Comparison of ENCODE assay signal across 27 cellular contexts in the genomic region with DNA sequence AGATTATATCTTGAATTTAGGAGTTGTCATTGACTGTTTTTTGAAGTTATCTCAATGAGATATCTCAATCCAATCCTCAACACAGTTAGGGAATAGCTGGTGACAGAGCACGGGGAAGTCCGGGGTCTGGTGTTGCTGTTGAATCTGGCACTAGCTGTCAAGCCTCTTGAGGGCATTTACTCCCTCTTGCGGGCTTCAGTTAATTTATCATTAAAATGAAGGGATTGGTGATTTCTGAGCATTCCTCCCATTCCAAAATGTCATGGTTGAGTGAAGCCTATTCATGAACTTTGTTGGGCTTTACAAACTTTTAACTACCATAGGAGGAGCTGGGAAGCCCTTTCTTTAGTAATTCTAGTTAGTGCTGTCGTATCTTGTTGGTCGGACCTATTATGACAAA. TPM values are rescaled to one million over a fixed set of nuclear protein-coding genes. Genes with fewer than 3 reads are reported as not detected.
DNase-seq lines count a peak whose midpoint lies in the region; ATAC-seq, FAIRE-seq and TF ChIP-seq lines count a peak whose summit lies in the region.
"Had no signal": no experiment of that assay in that cellular context is flagged by ENCODE, and none has a peak within 500 bp of the region (broad histone marks: within the 10 kb centered on the region; RNA-seq: fewer than 3 reads in every experiment).

No MANE protein-coding gene starts in this region.

- intact Hi-C loops in natural killer cell (cut with micrococcal nuclease) (loop anchor here (5.0 kb wide), 1 partner anchor 33 kb away; no protein-coding TSS in a partner anchor), GM12878 (cut with micrococcal nuclease; ENCODE audit: unreplicated experiment) (no loop called here)

- CTCF ChIA-PET in GM12878 (lab: Yijun Ruan, JAX), result interaction anchor here (1.6 to 4.4 kb wide), 3 partner anchors 9 to 52 kb away, joined by 4 to 26 read pairs (median 12); no protein-coding TSS in a partner anchor

- no peak for TF ChIP-seq RAD21 in GM12878 (IDR thresholded peaks at IDR 0.05; ENCODE audit: insufficient read depth, low read depth, low read length)

- no peaks in the 10 kb centered on the region; the same call in 2 of the 3 replicates for H3K9me3 ChIP-seq in GM12878 (replicated peaks; ENCODE audit: control insufficient read depth, insufficient read depth, low read length)

- H3K27me3 ChIP-seq in GM12878 (replicated peaks in 1 of 2; ENCODE audit: control insufficient read depth in 2 of 2, insufficient read depth in 2 of 2, low read length in 1 of 2), result no peaks in the 10 kb centered on the region

- TF ChIP-seq CTCF in natural killer cell (IDR thresholded peaks at IDR 0.05) (no peak), GM12878 (IDR thresholded peaks at IDR 0.05 in 2 of 3, conservative IDR thresholded peaks at IDR 0.05 in 1 of 3; ENCODE audit: control insufficient read depth in 2 of 3, extremely low read depth in 1 of 3, insufficient read depth in 1 of 3, low read depth in 3 of 3, low read length in 3 of 3) (no peak), mesothelial cell of epicardium (IDR thresholded peaks at IDR 0.05; ENCODE audit: unreplicated experiment) (no peak)

- TF ChIP-seq EP300 in GM12878 (IDR thresholded peaks at IDR 0.05; ENCODE audit: borderline replicate concordance in 1 of 2, control insufficient read depth in 1 of 2, low read depth in 2 of 2, low read length in 2 of 2), result no peak

- no peaks in the 10 kb centered on the region for H3K36me3 Mint-ChIP-seq in natural killer cell
- peaks cover 7% of the 10 kb centered on the region for H3K36me3 Mint-ChIP-seq in natural killer cell treated with Interleukin-12 subunit alpha and Interleukin-12 subunit beta and Interleukin-15 and Interleukin-18, amount 100 ng/mL, for 72 hours
- H3K36me3 Mint-ChIP-seq in mesothelial cell of epicardium, result peaks cover 16% of the 10 kb centered on the region

- H3K4me3 ChIP-seq in GM12878, result no peak overlapping the region
- H3K4me3 ChIP-seq: PC-9, SK-N-MC had no signal

- no peaks in the 10 kb centered on the region for H4K20me1 ChIP-seq in GM12878 (ENCODE audit: control insufficient read depth, insufficient read depth)

- H3K4me2 ChIP-seq in GM12878 (ENCODE audit: control insufficient read depth, insufficient read depth), result no peak overlapping the region
- H3K4me2 ChIP-seq: PC-9 had no signal

- no peak for TF ChIP-seq POLR2A in GM12878 (IDR thresholded peaks at IDR 0.05; ENCODE audit: low read depth, low read length)

- no peak overlapping the region for H3K27ac ChIP-seq in GM12878 (ENCODE audit: control insufficient read depth, insufficient read depth)
- H3K27ac ChIP-seq: C4-2B, HL-60, PC-9, RWPE1, SK-N-MC had no signal

- H3K27me3 Mint-ChIP-seq in natural killer cell (ENCODE audit: low read depth in 2 of 2) (no peaks in the 10 kb centered on the region), mesothelial cell of epicardium (ENCODE audit: low read depth) (no peaks in the 10 kb centered on the region)
- H3K27me3 Mint-ChIP-seq in natural killer cell treated with Interleukin-12 subunit alpha and Interleukin-12 subunit beta and Interleukin-15 and Interleukin-18, amount 100 ng/mL, for 72 hours, result no peaks in the 10 kb centered on the region

- RAD21 ChIA-PET in GM12878 (lab: Charles Lee; ENCODE audit: unreplicated experiment), result interaction anchor here (2.8 kb wide), 1 partner anchor 13 kb away, joined by 9 read pairs; no protein-coding TSS in a partner anchor

- H2AFZ ChIP-seq in GM12878 (ENCODE audit: control insufficient read depth, low read depth, low read length), result no peak overlapping the region
- H2AFZ ChIP-seq: PC-9 had no signal

- TSS peak; percentile 30 for BruUV-seq in GM12878 (replicated peaks; lab: Mats Ljungman, UMichigan)

- peaks cover 38 to 51% of the 10 kb centered on the region in 2 donors for H3K4me1 Mint-ChIP-seq in natural killer cell
- peaks cover 32 to 43% of the 10 kb centered on the region in 2 donors for H3K4me1 Mint-ChIP-seq in natural killer cell treated with Interleukin-12 subunit alpha and Interleukin-12 subunit beta and Interleukin-15 and Interleukin-18, amount 100 ng/mL, for 72 hours (ENCODE audit: low read depth in 2 of 2)
- peaks cover 37% of the 10 kb centered on the region for H3K4me1 Mint-ChIP-seq in mesothelial cell of epicardium

- H3K4me3 Mint-ChIP-seq in natural killer cell (no peak overlapping the region), mesothelial cell of epicardium (no peak overlapping the region)
- no peak overlapping the region for H3K4me3 Mint-ChIP-seq in natural killer cell treated with Interleukin-12 subunit alpha and Interleukin-12 subunit beta and Interleukin-15 and Interleukin-18, amount 100 ng/mL, for 72 hours
- H3K4me3 Mint-ChIP-seq: HFFc6 had no signal

- H3K27ac Mint-ChIP-seq in natural killer cell (peak overlapping the region; percentile 30 to 48), mesothelial cell of epicardium (peak overlapping the region; percentile 81)
- no peak overlapping the region for H3K27ac Mint-ChIP-seq in natural killer cell treated with Interleukin-12 subunit alpha and Interleukin-12 subunit beta and Interleukin-15 and Interleukin-18, amount 100 ng/mL, for 72 hours
- H3K27ac Mint-ChIP-seq: HFFc6 had no signal

- H3K9me3 Mint-ChIP-seq in natural killer cell (no peaks in the 10 kb centered on the region), mesothelial cell of epicardium (peaks cover 3% of the 10 kb centered on the region)
- no peaks in the 10 kb centered on the region for H3K9me3 Mint-ChIP-seq in natural killer cell treated with Interleukin-12 subunit alpha and Interleukin-12 subunit beta and Interleukin-15 and Interleukin-18, amount 100 ng/mL, for 72 hours
- H3K9me3 Mint-ChIP-seq: HFFc6 had no signal

- WGBS in GM12878 (ENCODE audit: insufficient coverage, insufficient replicate concordance, low lambda C conversion rate, missing lambda C conversion rate), result 96% methylated on average over 5 of the region's 5 CpGs

- no peak overlapping the region for H3K9ac ChIP-seq in GM12878 (ENCODE audit: control insufficient read depth, insufficient read depth, low read length)

- peaks cover 2 to 12% of the 10 kb centered on the region in 2 experiments for H3K36me3 ChIP-seq in GM12878 (ENCODE audit: control insufficient read depth in 2 of 2, insufficient read depth in 2 of 2, low read length in 1 of 2)

- POLR2A ChIA-PET in GM12878 (lab: Charles Lee), result no interaction called here

- SMC1A ChIA-PET in GM12878 (lab: Charles Lee; ENCODE audit: uncharacterized antibody, unreplicated experiment), result interaction anchor here (1.3 to 2.7 kb wide), 4 partner anchors 9 to 52 kb away, joined by 3 to 7 read pairs (median 6); no protein-coding TSS in a partner anchor

- H3K79me2 ChIP-seq in GM12878 (ENCODE audit: control insufficient read depth, insufficient read depth, low read length), result peaks cover 67% of the 10 kb centered on the region

- FAIRE-seq in GM12878 (lab: Jason Lieb, UNC), result no peak
- FAIRE-seq: GM12891, H54 had no signal

- DNase-seq in natural killer cell (no peak), GM12878 (ENCODE audit: low read depth, low spot score) (no peak), mesothelial cell of epicardium (ENCODE audit: low spot score in 2 of 2, unreplicated experiment in 2 of 2) (no peak), T-helper 9 cell (no peak), AG20443 (ENCODE audit: low spot score) (no peak)
- no peak for DNase-seq in natural killer cell treated with Interleukin-12 subunit alpha and Interleukin-12 subunit beta and Interleukin-15 and Interleukin-18, amount 100 ng/mL, for 72 hours (ENCODE audit: low spot score)
- DNase-seq: 8988T, DMS 273 treated with DMSO at 0.1 percent for 48 hours, DMS79 treated with DMSO at 0.1 percent for 48 hours, HFFc6, KG1, NCI-H1092, NCI-H1436, NCI-H187 treated with DMSO at 0.1 percent for 48 hours, NCI-H2107, NCI-H510A, NCI-H748 treated with DMSO at 0.1 percent for 48 hours, PC-9, SHP77 treated with DMSO at 0.1 percent for 48 hours, SW 1271 had no signal

- H3K4me1 ChIP-seq in GM12878 (ENCODE audit: control insufficient read depth, insufficient read depth, low read length), result peaks cover 7% of the 10 kb centered on the region; the same call in 1 of the 2 replicates

- ATAC-seq in natural killer cell (no peak), GM12878 (no peak), HG02840 (IDR thresholded peaks at IDR 0.05; ENCODE audit: low FRiP score, unreplicated experiment) (no peak)
- ATAC-seq in natural killer cell treated with Interleukin-12 subunit alpha and Interleukin-12 subunit beta and Interleukin-15 and Interleukin-18, amount 100 ng/mL, for 72 hours, result no peak

- in situ Hi-C loops in GM12878 (cut with MboI), result no loop called here

TF ChIP-seq in GM12878, 131 proteins besides CTCF, POLR2A, EP300 and RAD21 (continues in another document):
- TF ChIP-seq, protein P1, sequence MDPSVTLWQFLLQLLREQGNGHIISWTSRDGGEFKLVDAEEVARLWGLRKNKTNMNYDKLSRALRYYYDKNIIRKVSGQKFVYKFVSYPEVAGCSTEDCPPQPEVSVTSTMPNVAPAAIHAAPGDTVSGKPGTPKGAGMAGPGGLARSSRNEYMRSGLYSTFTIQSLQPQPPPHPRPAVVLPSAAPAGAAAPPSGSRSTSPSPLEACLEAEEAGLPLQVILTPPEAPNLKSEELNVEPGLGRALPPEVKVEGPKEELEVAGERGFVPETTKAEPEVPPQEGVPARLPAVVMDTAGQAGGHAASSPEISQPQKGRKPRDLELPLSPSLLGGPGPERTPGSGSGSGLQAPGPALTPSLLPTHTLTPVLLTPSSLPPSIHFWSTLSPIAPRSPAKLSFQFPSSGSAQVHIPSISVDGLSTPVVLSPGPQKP (IDR thresholded peaks at IDR 0.05; ENCODE audit: low read depth, low read length), result no peak

RNA-seq across cellular contexts. Expression of gene UVRAG, which starts 40.2 kb away (rescaled TPM):
- total RNA-seq in natural killer cell (10 to 100 TPM; 39.9 to 52.5 (median 41.4) TPM), GM12878 (2014; rRNA removed) (37.0 and 39.6 TPM in 2 replicates), GM12878 (2014; rRNA removed; fragmentation: Illumina TruSeq; extraction: Trizol) (40.7 and 41.3 TPM in 2 replicates), GM12878 (2021) (42.9 and 43.4 TPM in 2 replicates), mesothelial cell of epicardium (27.3 to 27.6 TPM (median 27.4 TPM) in 3 replicates)
- 10 to 100 TPM; 16.6 to 29.9 TPM for total RNA-seq in natural killer cell treated with Interleukin-12 subunit alpha and Interleukin-12 subunit beta and Interleukin-15 and Interleukin-18, amount 100 ng/mL, for 72 hours
- total RNA-seq in GM12878 (2013; cell fraction: nucleolus; rRNA removed), result 344 and 366 TPM in 2 replicates
- 19.8 TPM for polyA plus RNA-seq in GM12878 (2011; ENCODE audit: low read depth)
- polyA plus RNA-seq in GM12878 (2011; rRNA removed) (36.9 and 52.3 TPM in 2 replicates), GM12878 (2014; fragmentation: Illumina TruSeq; extraction: Trizol) (31.8 and 35.3 TPM in 2 replicates), GM12878 (2014; fragmentation: Nextera tagmentation; extraction: Ambion mirVana) (10 to 100 TPM in 1 of 2 experiments, 1 to 10 TPM in 1; 7.0 to 11.2 TPM), GM12878 (2014; rRNA removed) (24.0 and 26.7 TPM in 2 replicates), GM12878 (2016; fragmentation: Nextera tagmentation; extraction: Ambion mirVana) (10 to 100 TPM; 37.9 to 43.4 TPM)
- 20.1 and 23.2 TPM in 2 replicates for polyA plus RNA-seq in GM12878 (2011; cell fraction: cytosol; rRNA removed)
- polyA plus RNA-seq in GM12878 (2011; cell fraction: nucleus; rRNA removed), result 33.4 and 36.0 TPM in 2 replicates
- 24.8 and 28.3 TPM in 2 replicates for polyA plus RNA-seq in GM12878 (2012)
- polyA minus RNA-seq in GM12878 (2011; rRNA and poly(A)+ RNA removed), result 72.7 and 77.2 TPM in 2 replicates
- 17.0 and 18.5 TPM in 2 replicates for polyA minus RNA-seq in GM12878 (2011; cell fraction: cytosol; rRNA and poly(A)+ RNA removed)
- 96.4 and 155 TPM in 2 replicates for polyA minus RNA-seq in GM12878 (2011; cell fraction: nucleus; rRNA and poly(A)+ RNA removed)

Comparison
In these comparisons a context has a peak if more than half of its experiments do, and no peak if none do; other contexts are left out.
1. H3K27ac Mint-ChIP-seq: peak in natural killer cell (2 of 2) and mesothelial cell of epicardium (single experiment); none in natural killer cell treated with Interleukin-12 subunit alpha and Interleukin-12 subunit beta and Interleukin-15 and Interleukin-18, amount 100 ng/mL, for 72 hours (0 of 2).